ENCODE assay signal across 12 cellular contexts in the genomic region with DNA sequence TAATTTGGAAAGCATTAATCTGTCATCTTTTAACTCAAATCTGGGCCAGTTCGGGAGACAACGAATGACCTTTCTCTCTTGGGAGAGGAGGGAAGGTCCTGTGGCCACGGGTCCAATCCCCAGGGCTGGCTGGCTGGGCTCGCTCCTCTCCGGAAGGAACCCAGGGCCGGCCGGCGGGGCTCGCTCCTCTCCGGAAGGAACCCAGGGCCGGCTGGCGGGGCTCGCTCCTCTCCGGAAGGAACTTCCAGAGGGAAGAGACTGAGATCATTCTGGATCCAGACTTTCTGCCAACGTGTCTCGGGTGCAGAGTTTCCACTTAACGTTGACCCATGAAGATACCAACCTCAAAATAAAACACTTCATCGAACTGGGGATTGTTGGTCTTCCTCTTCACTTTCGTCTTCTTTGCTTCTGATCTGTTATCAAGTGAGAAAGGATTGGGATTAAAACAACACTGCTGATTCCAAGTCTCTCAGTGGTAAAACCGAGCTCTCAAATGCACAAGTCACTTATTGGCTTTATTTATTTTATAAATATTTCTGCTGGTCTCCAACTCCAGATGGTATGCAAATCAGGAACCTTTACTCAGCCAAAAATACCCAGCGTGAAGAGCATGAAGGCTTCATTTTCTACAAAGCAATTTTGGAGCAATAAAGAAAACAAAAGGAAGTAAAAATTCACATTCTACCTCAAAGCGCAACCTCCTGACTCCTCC. TPM values are rescaled to one million over a fixed set of nuclear protein-coding genes. Genes with fewer than 3 reads are reported as not detected.
DNase-seq lines count a peak whose midpoint lies in the region; ATAC-seq and TF ChIP-seq lines count a peak whose summit lies in the region.
"Had no signal": no experiment of that assay in that cellular context is flagged by ENCODE, and none has a peak within 500 bp of the region (broad histone marks: within the 10 kb centered on the region; RNA-seq: fewer than 3 reads in every experiment).

No MANE protein-coding gene starts in this region.

- POLR2A ChIA-PET in A673 (lab: Charles Lee; ENCODE audit: low non-redundant PET), result no interaction called here

- BruUV-seq in A673 (replicated peaks; lab: Mats Ljungman, UMichigan), result no TSS peak

- peak overlapping the region; percentile 54 to 88 (median 78) for H3K4me3 Mint-ChIP-seq in IgD-negative memory B cell
- peak overlapping the region in 1 of 5 experiments; percentile 19 for H3K4me3 Mint-ChIP-seq in brain

- peak overlapping the region in 2 of 5 donors; percentile 22 to 45 for H3K9ac ChIP-seq in subcutaneous abdominal adipose tissue (ENCODE audit: low read length in 5 of 5)

- peak; percentile 73 to 90 (median 88) for DNase-seq in right cardiac atrium
- DNase-seq in A673 (ENCODE audit: low spot score), result no peak
- DNase-seq in stimulated activated CD4-positive, alpha-beta T cell treated with anti-CD3 and anti-CD28 coated beads, Interleukin-12 subunit alpha, Interleukin-12 subunit beta, amount 100 ng/mL, for 4 hours, result no peak
- no peak for DNase-seq in RPMI8226
- DNase-seq: activated gamma-delta T cell; erythroblast; NCI-H187; stimulated activated naive CD4-positive, alpha-beta T cell had no signal

- intact Hi-C loops in right cardiac atrium (cut with DNase I) (no loop called here), A673 (cut with micrococcal nuclease; ENCODE audit: unreplicated experiment) (no loop called here)

- H3K27me3 ChIP-seq in right cardiac atrium (ENCODE audit: control insufficient read depth, insufficient read depth), result no peaks in the 10 kb centered on the region
- H3K27me3 ChIP-seq in subcutaneous abdominal adipose tissue (ENCODE audit: control insufficient read depth in 5 of 5, insufficient read depth in 4 of 5, low read length in 5 of 5), result no peaks in the 10 kb centered on the region
- H3K27me3 ChIP-seq in A673 (replicated peaks; ENCODE audit: insufficient read depth, low read depth, low read length, poor library complexity), result no peaks in the 10 kb centered on the region

- H3K4me3 ChIP-seq in right cardiac atrium (ENCODE audit: low read length) (no peak overlapping the region), subcutaneous abdominal adipose tissue (ENCODE audit: low read depth in 1 of 5, low read length in 5 of 5) (peak overlapping the region in 2 of 5 donors; percentile 2 to 11), A673 (ENCODE audit: low read depth, low read length, poor library complexity, severe bottlenecking) (no peak overlapping the region)
- H3K4me3 ChIP-seq: lung had no signal

- WGBS in right cardiac atrium, result 38% methylated on average over 22 of the region's 22 CpGs

- CTCF ChIA-PET in A673 (lab: Charles Lee), result no interaction called here

- peaks cover 0 to 57% (median 27%) of the 10 kb centered on the region in 5 donors for H3K36me3 ChIP-seq in subcutaneous abdominal adipose tissue (ENCODE audit: control insufficient read depth in 5 of 5, insufficient read depth in 5 of 5, low read length in 5 of 5)
- H3K36me3 ChIP-seq in A673 (ENCODE audit: insufficient read depth, low read length, poor library complexity, severe bottlenecking), result no peaks in the 10 kb centered on the region

- no peak overlapping the region for H3K27ac ChIP-seq in right cardiac atrium (ENCODE audit: low read length)
- H3K27ac ChIP-seq in subcutaneous abdominal adipose tissue (ENCODE audit: low read depth, low read length), result peak overlapping the region; percentile 91
- no peak overlapping the region for H3K27ac ChIP-seq in A673 (ENCODE audit: low read depth, low read length, poor library complexity, severe bottlenecking)

- H3K36me3 Mint-ChIP-seq in IgD-negative memory B cell (no peaks in the 10 kb centered on the region), brain (peaks cover 28% of the 10 kb centered on the region)

- H3K9me3 Mint-ChIP-seq in IgD-negative memory B cell (no peaks in the 10 kb centered on the region), brain (no peaks in the 10 kb centered on the region)

- H3K27me3 Mint-ChIP-seq in IgD-negative memory B cell (peaks cover 3% of the 10 kb centered on the region), brain (no peaks in the 10 kb centered on the region)

- peak; percentile 67 to 77 for ATAC-seq in right cardiac atrium

- H3K9me3 ChIP-seq in right cardiac atrium (ENCODE audit: control insufficient read depth, low read length), result no peaks in the 10 kb centered on the region
- no peaks in the 10 kb centered on the region for H3K9me3 ChIP-seq in subcutaneous abdominal adipose tissue (ENCODE audit: control insufficient read depth in 5 of 5, low read length in 5 of 5)
- H3K9me3 ChIP-seq in A673 (ENCODE audit: low read depth, low read length, poor library complexity, severe bottlenecking), result no peaks in the 10 kb centered on the region

- H3K27ac Mint-ChIP-seq in IgD-negative memory B cell (peak overlapping the region; percentile 80 to 97 (median 86)), brain (peak overlapping the region; percentile 48 to 94 (median 87))

- H3K4me1 Mint-ChIP-seq in IgD-negative memory B cell (peaks cover 27 to 50% (median 37%) of the 10 kb centered on the region in 3 donors), brain (peaks cover 40% of the 10 kb centered on the region)

- TF ChIP-seq CTCF in brain (conservative IDR thresholded peaks at IDR 0.05) (no peak), A673 (conservative IDR thresholded peaks at IDR 0.05; ENCODE audit: low read depth, low read length) (no peak)

- H3K4me1 ChIP-seq in right cardiac atrium (ENCODE audit: control insufficient read depth, insufficient read depth, low read length) (peaks cover 9% of the 10 kb centered on the region), subcutaneous abdominal adipose tissue (ENCODE audit: control insufficient read depth in 5 of 5, insufficient read depth in 5 of 5, low read length in 5 of 5) (peaks cover 22 to 66% (median 50%) of the 10 kb centered on the region in 5 donors), A673 (ENCODE audit: insufficient read depth, low read length, poor library complexity, severe bottlenecking) (no peaks in the 10 kb centered on the region)

RNA-seq across cellular contexts. Expression of gene C13orf46, which starts 53.3 kb away (rescaled TPM):
- polyA plus RNA-seq in IgD-negative memory B cell (1.1 TPM), brain (ENCODE audit: insufficient read depth, low read depth, low replicate concordance) (0.24 TPM), right cardiac atrium (0.20 TPM)
- total RNA-seq in right cardiac atrium (under 1 TPM; 0.21 to 0.76 (median 0.38) TPM), A673 (2021) (3.1 and 3.6 TPM in 2 replicates)

Comparison
In these comparisons a context has a peak if more than half of its experiments do, and no peak if none do; other contexts are left out.
1. DNase-seq: peak in right cardiac atrium (3 of 3); none in A673 (single experiment), stimulated activated CD4-positive, alpha-beta T cell treated with anti-CD3 and anti-CD28 coated beads, Interleukin-12 subunit alpha, Interleukin-12 subunit beta, amount 100 ng/mL, for 4 hours (single experiment) and RPMI8226 (single experiment).